ENCODE assay signal across 27 cellular contexts in the genomic region with DNA sequence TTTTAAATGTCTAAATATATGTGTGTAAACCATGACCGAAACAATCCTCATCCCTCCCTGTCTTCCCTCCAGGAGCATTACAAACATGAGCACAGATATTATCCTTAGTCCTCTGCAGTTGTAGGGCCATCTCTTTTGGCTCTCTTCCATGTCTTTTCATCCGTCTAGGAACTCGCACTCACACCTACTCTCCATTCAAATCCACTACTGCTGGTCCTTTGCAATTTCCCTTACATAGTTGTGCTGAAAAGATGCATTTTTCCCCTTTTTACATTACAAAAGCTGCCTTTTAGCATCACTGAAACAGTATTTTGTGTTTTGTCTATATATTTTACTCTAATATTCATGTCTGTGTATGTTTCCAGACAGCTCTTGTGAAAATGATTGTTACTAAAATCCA.
"Had no signal": no experiment of that assay in that cellular context is flagged by ENCODE, and none has a peak within 500 bp of the region (broad histone marks: within the 10 kb centered on the region; RNA-seq: fewer than 3 reads in every experiment).

No MANE protein-coding gene starts in this region.

- H3K79me2 ChIP-seq: parathyroid adenoma had no signal

- H3K27ac ChIP-seq: neural progenitor cell, ovary, parathyroid adenoma, psoas muscle, right lobe of liver, sigmoid colon, stomach, thoracic aorta, thyroid gland, tibial nerve, upper lobe of left lung, vagina had no signal

- H3K4me1 ChIP-seq: parathyroid adenoma, psoas muscle, right lobe of liver, sigmoid colon, thyroid gland had no signal

- H3K36me3 Mint-ChIP-seq: stimulated activated effector memory CD8-positive, alpha-beta T cell treated with anti-CD3 and anti-CD28 coated beads, Interleukin-12 subunit alpha, Interleukin-12 subunit beta, amount 100 ng/mL, for 72 hours; stimulated activated naive B cell treated with anti-CD40 and anti-IgM and Interleukin-4, amounts not matched to agents 10 μg/mL and 1 μg/mL and 100 μg/mL, for 72 hours had no signal

- H2AFZ ChIP-seq: neural progenitor cell, parathyroid adenoma had no signal

- H3K4me2 ChIP-seq: neural progenitor cell had no signal

- H3K4me1 Mint-ChIP-seq: stimulated activated effector memory CD8-positive, alpha-beta T cell treated with anti-CD3 and anti-CD28 coated beads, Interleukin-12 subunit alpha, Interleukin-12 subunit beta, amount 100 ng/mL, for 72 hours; stimulated activated naive B cell treated with anti-CD40 and anti-IgM and Interleukin-4, amounts not matched to agents 10 μg/mL and 1 μg/mL and 100 μg/mL, for 72 hours had no signal

- H3K4me3 Mint-ChIP-seq: nephron; neural progenitor cell; stimulated activated effector memory CD8-positive, alpha-beta T cell treated with anti-CD3 and anti-CD28 coated beads, Interleukin-12 subunit alpha, Interleukin-12 subunit beta, amount 100 ng/mL, for 72 hours; stimulated activated naive B cell treated with anti-CD40 and anti-IgM and Interleukin-4, amounts not matched to agents 10 μg/mL and 1 μg/mL and 100 μg/mL, for 72 hours; stimulated activated naive CD8-positive, alpha-beta T cell treated with anti-CD3 and anti-CD28 coated beads, Interleukin-15, Interleukin-2, amounts not matched to agents 100 ng/mL and 50 ng/mL, for 24 hours had no signal

- H3K36me3 ChIP-seq: ovary, right lobe of liver, sigmoid colon, stomach, thoracic aorta, thyroid gland, tibial nerve, upper lobe of left lung, vagina had no signal

- ATAC-seq: psoas muscle; right cardiac atrium; right lobe of liver; stimulated activated effector memory CD8-positive, alpha-beta T cell treated with anti-CD3 and anti-CD28 coated beads, Interleukin-12 subunit alpha, Interleukin-12 subunit beta, amount 100 ng/mL, for 72 hours; stimulated activated naive B cell treated with anti-CD40 and anti-IgM and Interleukin-4, amounts not matched to agents 10 μg/mL and 1 μg/mL and 100 μg/mL, for 72 hours had no signal

- H3K27me3 Mint-ChIP-seq: progenitor cell of endocrine pancreas; stimulated activated naive B cell treated with anti-CD40 and anti-IgM and Interleukin-4, amounts not matched to agents 10 μg/mL and 1 μg/mL and 100 μg/mL, for 72 hours; stimulated activated naive CD8-positive, alpha-beta T cell treated with anti-CD3 and anti-CD28 coated beads, Interleukin-15, Interleukin-2, amounts not matched to agents 100 ng/mL and 50 ng/mL, for 24 hours had no signal

- H3K4me3 ChIP-seq: neural progenitor cell, ovary, psoas muscle, right lobe of liver, sigmoid colon, stomach, thoracic aorta, thyroid gland, tibial nerve, upper lobe of left lung, vagina had no signal

- DNase-seq: occipital lobe; ovary; posterior cingulate gyrus; psoas muscle; right cardiac atrium; right lobe of liver; sigmoid colon; small intestine; stimulated activated CD4-positive, alpha-beta T cell treated with anti-CD3 and anti-CD28 coated beads, Interleukin-15, amount 100 ng/mL, for 24 hours; stimulated activated CD4-positive, alpha-beta T cell treated with anti-CD3 and anti-CD28 coated beads, Interleukin-2, amount 100 ng/mL, for 24 hours; stimulated activated CD4-positive, alpha-beta T cell treated with anti-CD3 and anti-CD28 coated beads, Interleukin-2, amount 100 ng/mL, for 48 hours; stimulated activated CD4-positive, alpha-beta T cell treated with anti-CD3 and anti-CD28 coated beads, Interleukin-4, amount 100 ng/mL, for 24 hours; stimulated activated naive B cell treated with anti-CD40 and anti-IgM and Interleukin-4, amounts not matched to agents 10 μg/mL and 1 μg/mL and 100 μg/mL, for 72 hours; stimulated activated naive CD4-positive, alpha-beta T cell treated with Interleukin-2 at 50 U/mL for 16 hours; stomach; thyroid gland; trophoblast cell; upper lobe of left lung had no signal

- H3K27me3 ChIP-seq: neural progenitor cell, ovary, right lobe of liver, sigmoid colon, stomach, thyroid gland, tibial nerve, upper lobe of left lung, vagina had no signal

- H3K27ac Mint-ChIP-seq: neural progenitor cell; progenitor cell of endocrine pancreas; stimulated activated effector memory CD8-positive, alpha-beta T cell treated with anti-CD3 and anti-CD28 coated beads, Interleukin-12 subunit alpha, Interleukin-12 subunit beta, amount 100 ng/mL, for 72 hours; stimulated activated naive B cell treated with anti-CD40 and anti-IgM and Interleukin-4, amounts not matched to agents 10 μg/mL and 1 μg/mL and 100 μg/mL, for 72 hours; stimulated activated naive CD8-positive, alpha-beta T cell treated with anti-CD3 and anti-CD28 coated beads, Interleukin-15, Interleukin-2, amounts not matched to agents 100 ng/mL and 50 ng/mL, for 24 hours had no signal

- H3K9me3 Mint-ChIP-seq: nephron; neural progenitor cell; stimulated activated naive B cell treated with anti-CD40 and anti-IgM and Interleukin-4, amounts not matched to agents 10 μg/mL and 1 μg/mL and 100 μg/mL, for 72 hours had no signal
